In genomic region chrX:138859421-138859820, GRCh38 we compare ENCODE assay signal across 21 cellular contexts.
"Had no signal": no experiment of that assay in that cellular context is flagged by ENCODE, and none has a peak within 500 bp of the region (broad histone marks: within the 10 kb centered on the region; RNA-seq: fewer than 3 reads in every experiment).

No MANE protein-coding gene starts in this region.

- H3K36me3 Mint-ChIP-seq: naive thymus-derived CD8-positive, alpha-beta T cell; stimulated activated effector memory CD8-positive, alpha-beta T cell treated with anti-CD3 and anti-CD28 coated beads, Interleukin-12 subunit alpha, Interleukin-12 subunit beta, amount 100 ng/mL, for 72 hours; type B pancreatic cell had no signal

- ATAC-seq: effector memory CD8-positive, alpha-beta T cell; heart left ventricle; naive thymus-derived CD8-positive, alpha-beta T cell; right cardiac atrium; stimulated activated effector memory CD8-positive, alpha-beta T cell treated with anti-CD3 and anti-CD28 coated beads, Interleukin-12 subunit alpha, Interleukin-12 subunit beta, amount 100 ng/mL, for 72 hours; stimulated activated naive CD8-positive, alpha-beta T cell treated with anti-CD3 and anti-CD28 coated beads, Interleukin-15, Interleukin-2, amounts not matched to agents 100 U/mL and 50 U/mL, for 24 hours had no signal

- H3K27me3 ChIP-seq: esophagus muscularis mucosa, heart left ventricle, ovary, suprapubic skin had no signal

- H3K4me3 Mint-ChIP-seq: effector memory CD8-positive, alpha-beta T cell; naive thymus-derived CD8-positive, alpha-beta T cell; neural crest cell; stimulated activated effector memory CD8-positive, alpha-beta T cell treated with anti-CD3 and anti-CD28 coated beads, Interleukin-12 subunit alpha, Interleukin-12 subunit beta, amount 100 ng/mL, for 72 hours; type B pancreatic cell had no signal

- H3K9me3 Mint-ChIP-seq: effector memory CD8-positive, alpha-beta T cell; neural crest cell; stimulated activated effector memory CD8-positive, alpha-beta T cell treated with anti-CD3 and anti-CD28 coated beads, Interleukin-12 subunit alpha, Interleukin-12 subunit beta, amount 100 ng/mL, for 72 hours; type B pancreatic cell had no signal

- H3K27ac Mint-ChIP-seq: effector memory CD8-positive, alpha-beta T cell; naive thymus-derived CD8-positive, alpha-beta T cell; progenitor cell of endocrine pancreas; stimulated activated effector memory CD8-positive, alpha-beta T cell treated with anti-CD3 and anti-CD28 coated beads, Interleukin-12 subunit alpha, Interleukin-12 subunit beta, amount 100 ng/mL, for 72 hours; type B pancreatic cell had no signal

- H3K4me1 Mint-ChIP-seq: naive thymus-derived CD8-positive, alpha-beta T cell; stimulated activated effector memory CD8-positive, alpha-beta T cell treated with anti-CD3 and anti-CD28 coated beads, Interleukin-12 subunit alpha, Interleukin-12 subunit beta, amount 100 ng/mL, for 72 hours had no signal

- H3K9me3 ChIP-seq: esophagus muscularis mucosa, heart left ventricle, ovary, suprapubic skin, thyroid gland had no signal

- H3K4me3 ChIP-seq: esophagus muscularis mucosa, heart left ventricle, ovary, suprapubic skin, thyroid gland had no signal

- H3K27me3 Mint-ChIP-seq: effector memory CD8-positive, alpha-beta T cell; progenitor cell of endocrine pancreas; type B pancreatic cell had no signal

- H3K27ac ChIP-seq: epithelial cell of prostate, esophagus muscularis mucosa, heart left ventricle, ovary, suprapubic skin, thyroid gland had no signal

- DNase-seq: effector memory CD8-positive, alpha-beta T cell; heart left ventricle; hippocampal formation; kidney glomerular epithelial cell; naive thymus-derived CD8-positive, alpha-beta T cell; ovary; right cardiac atrium; stimulated activated CD4-positive, alpha-beta T cell treated with anti-CD3 and anti-CD28 coated beads, Interleukin-4, amount 100 ng/mL, for 1 hour; stimulated activated CD8-positive, alpha-beta memory T cell treated with anti-CD3 and anti-CD28 coated beads, Interleukin-4, amount 100 ng/mL, for 48 hours; stimulated activated naive CD8-positive, alpha-beta T cell treated with anti-CD3 and anti-CD28 coated beads, Interleukin-15, Interleukin-2, amounts not matched to agents 100 U/mL and 50 U/mL, for 24 hours; thyroid gland had no signal

- H3K4me1 ChIP-seq: heart left ventricle, suprapubic skin had no signal

- H3K36me3 ChIP-seq: esophagus muscularis mucosa, heart left ventricle, ovary, suprapubic skin, thyroid gland had no signal

- FAIRE-seq: frontal cortex, islet of Langerhans, urothelium cell line had no signal
